ENCODE assay signal across 8 cellular contexts in the genomic region with DNA sequence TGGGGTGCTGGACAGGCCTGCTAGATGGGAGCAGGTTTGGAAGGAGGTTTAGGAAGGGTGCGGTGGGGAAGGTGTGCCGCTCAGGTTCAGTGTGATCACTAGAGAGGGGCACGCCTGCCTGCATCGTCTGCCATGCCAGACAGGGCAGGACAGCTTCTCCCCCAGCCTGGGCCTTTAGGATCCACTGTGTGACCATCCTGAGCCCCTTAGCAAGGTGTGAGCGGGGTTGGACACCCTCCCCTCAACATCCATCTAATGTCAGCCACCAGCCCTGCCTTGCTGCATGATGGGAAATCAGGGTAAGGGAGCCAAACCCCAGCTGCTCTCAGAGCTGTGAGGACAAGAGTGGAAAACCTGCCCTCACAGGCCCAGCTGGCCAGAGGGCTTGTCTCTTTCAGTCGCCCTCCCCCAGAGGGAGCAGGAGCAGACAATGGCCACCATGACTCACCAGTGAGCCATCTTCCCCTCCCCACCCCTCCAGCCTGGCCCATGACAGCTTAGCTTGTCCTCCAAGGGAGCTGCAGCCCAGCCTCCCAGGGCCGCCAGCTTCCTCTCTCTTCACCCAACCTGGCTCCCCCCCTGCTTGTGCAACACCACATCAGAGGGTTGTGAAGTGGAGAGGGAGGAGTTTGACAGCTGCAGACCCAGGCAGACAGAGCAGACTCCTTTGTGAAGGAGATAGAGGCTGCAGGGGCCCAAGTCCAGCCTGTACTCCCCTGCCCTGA. TPM values are rescaled to one million over a fixed set of nuclear protein-coding genes. Genes with fewer than 3 reads are reported as not detected.
DNase-seq lines count a peak whose midpoint lies in the region; ATAC-seq and TF ChIP-seq lines count a peak whose summit lies in the region.

No MANE protein-coding gene starts in this region.

- H3K36me3 ChIP-seq in A673 (ENCODE audit: insufficient read depth, low read length, poor library complexity, severe bottlenecking): no peaks in the 10 kb centered on the region
- no peaks in the 10 kb centered on the region for H3K36me3 ChIP-seq in effector memory CD4-positive, alpha-beta T cell (ENCODE audit: control insufficient read depth, insufficient read depth, low read length)

- peaks cover 1% of the 10 kb centered on the region for H3K36me3 Mint-ChIP-seq in activated CD8-positive, alpha-beta memory T cell treated with anti-CD3 and anti-CD28 coated beads, Interleukin-2, amount 10 ng/mL, durations not matched to agents 7 days and 5 days

- H3K27me3 ChIP-seq in A673 (replicated peaks; ENCODE audit: insufficient read depth, low read depth, low read length, poor library complexity): no peaks in the 10 kb centered on the region
- no peaks in the 10 kb centered on the region for H3K27me3 ChIP-seq in effector memory CD4-positive, alpha-beta T cell (replicated peaks; ENCODE audit: control insufficient read depth, insufficient read depth, low read length, poor library complexity, severe bottlenecking)

- intact Hi-C loops in A673 (cut with micrococcal nuclease; ENCODE audit: unreplicated experiment): no loop called here

- BruUV-seq in A673 (replicated peaks; lab: Mats Ljungman, UMichigan): no TSS peak

- ATAC-seq in activated CD8-positive, alpha-beta memory T cell treated with anti-CD3 and anti-CD28 coated beads, Interleukin-2, amount 10 ng/mL, durations not matched to agents 7 days and 5 days: peak; percentile 63
- ATAC-seq in HG02623 (IDR thresholded peaks at IDR 0.05; ENCODE audit: unreplicated experiment): no peak

- peaks cover 71% of the 10 kb centered on the region for H3K4me1 Mint-ChIP-seq in activated CD8-positive, alpha-beta memory T cell treated with anti-CD3 and anti-CD28 coated beads, Interleukin-2, amount 10 ng/mL, durations not matched to agents 7 days and 5 days

- peak overlapping the region; percentile 87 for H3K27ac Mint-ChIP-seq in activated CD8-positive, alpha-beta memory T cell treated with anti-CD3 and anti-CD28 coated beads, Interleukin-2, amount 10 ng/mL, durations not matched to agents 7 days and 5 days

- peak overlapping the region; percentile 65 for H3K4me3 Mint-ChIP-seq in activated CD8-positive, alpha-beta memory T cell treated with anti-CD3 and anti-CD28 coated beads, Interleukin-2, amount 10 ng/mL, durations not matched to agents 7 days and 5 days

- no peaks in the 10 kb centered on the region for H3K9me3 Mint-ChIP-seq in activated CD8-positive, alpha-beta memory T cell treated with anti-CD3 and anti-CD28 coated beads, Interleukin-2, amount 10 ng/mL, durations not matched to agents 7 days and 5 days (ENCODE audit: low read depth)

- peak; percentile 78 for DNase-seq in A673 (ENCODE audit: low spot score)
- DNase-seq in HCEC 1CT: peak; percentile 97
- DNase-seq in NK-92 treated with Interleukin-12 subunit alpha and Interleukin-12 subunit beta, amount 100 ng/mL, for 24 hours (lab: John Stamatoyannopoulos, UW): peak; percentile 97
- DNase-seq in activated CD8-positive, alpha-beta memory T cell treated with anti-CD3 and anti-CD28 coated beads, Interleukin-2, amount 10 ng/mL, durations not matched to agents 7 days and 5 days: peak; percentile 96
- DNase-seq in effector memory CD4-positive, alpha-beta T cell: peak; percentile 84 to 91 (median 84)
- peak; percentile 95 for DNase-seq in medulla oblongata (ENCODE audit: extremely low spot score)
- peak; percentile 87 for DNase-seq in stimulated activated CD8-positive, alpha-beta memory T cell treated with anti-CD3 and anti-CD28 coated beads, Interleukin-12 subunit alpha, Interleukin-12 subunit beta, amount 100 ng/mL, for 1 hour (ENCODE audit: low read depth)

- no peak for TF ChIP-seq CTCF in A673 (conservative IDR thresholded peaks at IDR 0.05; ENCODE audit: low read depth, low read length)

- no peak overlapping the region for H3K4me3 ChIP-seq in A673 (ENCODE audit: low read depth, low read length, poor library complexity, severe bottlenecking)
- peak overlapping the region; percentile 40 for H3K4me3 ChIP-seq in effector memory CD4-positive, alpha-beta T cell (ENCODE audit: insufficient read depth, low read depth, low read length, poor library complexity, severe bottlenecking)

- peaks cover 3% of the 10 kb centered on the region for H3K4me1 ChIP-seq in A673 (ENCODE audit: insufficient read depth, low read length, poor library complexity, severe bottlenecking)
- peaks cover 52% of the 10 kb centered on the region for H3K4me1 ChIP-seq in effector memory CD4-positive, alpha-beta T cell (ENCODE audit: control insufficient read depth, insufficient read depth, low read length, poor library complexity, severe bottlenecking)

- no peaks in the 10 kb centered on the region for H3K9me3 ChIP-seq in A673 (ENCODE audit: low read depth, low read length, poor library complexity, severe bottlenecking)
- H3K9me3 ChIP-seq in effector memory CD4-positive, alpha-beta T cell (ENCODE audit: control insufficient read depth, low read length): no peaks in the 10 kb centered on the region

- CTCF ChIA-PET in A673 (lab: Charles Lee): interaction anchor here (0.6 to 1.6 kb wide), 2 partner anchors 201 to 1424 kb away, joined by 3 to 5 read pairs; no protein-coding TSS in a partner anchor
- CTCF ChIA-PET in activated CD8-positive, alpha-beta memory T cell treated with anti-CD3 and anti-CD28 coated beads, Interleukin-2, amount 10 ng/mL, durations not matched to agents 7 days and 5 days (lab: Charles Lee): interaction anchor here (0.8 to 22.0 kb wide), 6 partner anchors 9 to 201 kb away, joined by 3 to 1096 read pairs (median 8); a partner anchor contains a TSS

- H3K27ac ChIP-seq in A673 (ENCODE audit: low read depth, low read length, poor library complexity, severe bottlenecking): no peak overlapping the region
- peak overlapping the region; percentile 84 for H3K27ac ChIP-seq in effector memory CD4-positive, alpha-beta T cell (ENCODE audit: insufficient read depth, low read length, poor library complexity, severe bottlenecking)

- peaks cover 20% of the 10 kb centered on the region for H3K27me3 Mint-ChIP-seq in activated CD8-positive, alpha-beta memory T cell treated with anti-CD3 and anti-CD28 coated beads, Interleukin-2, amount 10 ng/mL, durations not matched to agents 7 days and 5 days

- POLR2A ChIA-PET in A673 (lab: Charles Lee; ENCODE audit: low non-redundant PET): no interaction called here

RNA-seq across cellular contexts. Expression of a gene that starts 37.0 kb away (rescaled TPM):
- 0.45 and 0.83 TPM in 2 replicates for total RNA-seq in A673 (2021)
- total RNA-seq in activated CD8-positive, alpha-beta memory T cell treated with anti-CD3 and anti-CD28 coated beads, Interleukin-2, amount 10 ng/mL, durations not matched to agents 7 days and 5 days: 1 to 10 TPM; 1.9 to 6.0 TPM

RNA-seq across cellular contexts. Expression of a gene that starts 56.8 kb away (rescaled TPM):
- total RNA-seq in A673 (2021): 2.2 and 3.0 TPM in 2 replicates
- total RNA-seq in activated CD8-positive, alpha-beta memory T cell treated with anti-CD3 and anti-CD28 coated beads, Interleukin-2, amount 10 ng/mL, durations not matched to agents 7 days and 5 days: 1 to 10 TPM; 2.6 to 5.3 TPM
